ENCODE assay signal across 16 cellular contexts in the genomic region with DNA sequence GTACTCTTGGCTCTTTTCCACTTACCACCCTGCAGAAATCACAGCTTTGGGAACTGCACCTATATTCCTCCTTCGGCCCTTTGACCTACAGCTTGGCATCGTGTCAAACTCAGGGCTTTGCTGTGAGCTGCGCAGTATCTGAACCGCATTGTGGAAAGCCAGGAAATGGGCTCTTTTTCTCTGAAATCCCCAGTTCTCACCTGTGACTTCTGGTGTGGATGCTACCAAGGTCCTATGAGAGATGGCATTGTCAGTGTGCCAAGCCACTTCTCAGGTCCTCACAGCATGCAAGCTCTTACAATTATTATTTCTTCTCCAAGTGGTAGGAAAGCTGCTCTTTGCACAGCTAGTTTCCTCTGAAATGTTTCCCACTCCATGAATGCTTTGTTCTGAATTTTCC.
DNase-seq lines count a peak whose midpoint lies in the region; TF ChIP-seq lines count a peak whose summit lies in the region.
"Had no signal": no experiment of that assay in that cellular context is flagged by ENCODE, and none has a peak within 500 bp of the region (broad histone marks: within the 10 kb centered on the region; RNA-seq: fewer than 3 reads in every experiment).

No MANE protein-coding gene starts in this region.

- H3K36me3 ChIP-seq in sigmoid colon = no peaks in the 10 kb centered on the region
- H3K36me3 ChIP-seq: thoracic aorta had no signal

- no peak for TF ChIP-seq POLR2A in sigmoid colon (IDR thresholded peaks at IDR 0.05)

- H3K4me1 Mint-ChIP-seq in activated naive CD4-positive, alpha-beta T cell treated with anti-CD3 and anti-CD28 coated beads, Interleukin-2, amount 10 ng/mL, durations not matched to agents 7 days and 5 days = peaks cover 37% of the 10 kb centered on the region

- no peak for TF ChIP-seq CTCF in sigmoid colon (IDR thresholded peaks at IDR 0.05)

- no peak overlapping the region for H3K27ac Mint-ChIP-seq in activated naive CD4-positive, alpha-beta T cell treated with anti-CD3 and anti-CD28 coated beads, Interleukin-2, amount 10 ng/mL, durations not matched to agents 7 days and 5 days

- no peak for TF ChIP-seq EP300 in sigmoid colon (IDR thresholded peaks at IDR 0.05)

- intact Hi-C loops in sigmoid colon (cut with DNase I) = no loop called here

- H3K4me3 Mint-ChIP-seq in activated naive CD4-positive, alpha-beta T cell treated with anti-CD3 and anti-CD28 coated beads, Interleukin-2, amount 10 ng/mL, durations not matched to agents 7 days and 5 days = peak overlapping the region; percentile 6

- no peaks in the 10 kb centered on the region for H3K9me3 ChIP-seq in sigmoid colon
- H3K9me3 ChIP-seq: thoracic aorta had no signal

- no peak overlapping the region for H3K27ac ChIP-seq in sigmoid colon
- H3K27ac ChIP-seq: epithelial cell of prostate had no signal

- 61 to 65% methylated on average over 4 of the region's 4 CpGs for WGBS in sigmoid colon, 2 donors

- peaks cover 0 to 15% (median 14%) of the 10 kb centered on the region in 4 donors for H3K4me1 ChIP-seq in sigmoid colon

- H3K9me3 Mint-ChIP-seq in activated naive CD4-positive, alpha-beta T cell treated with anti-CD3 and anti-CD28 coated beads, Interleukin-2, amount 10 ng/mL, durations not matched to agents 7 days and 5 days = no peaks in the 10 kb centered on the region

- no peaks in the 10 kb centered on the region for H3K27me3 Mint-ChIP-seq in activated naive CD4-positive, alpha-beta T cell treated with anti-CD3 and anti-CD28 coated beads, Interleukin-2, amount 10 ng/mL, durations not matched to agents 7 days and 5 days

- CTCF ChIA-PET in activated naive CD4-positive, alpha-beta T cell treated with anti-CD3 and anti-CD28 coated beads, Interleukin-2, amount 10 ng/mL, durations not matched to agents 7 days and 5 days (lab: Charles Lee) = no interaction called here

- DNase-seq in activated naive CD4-positive, alpha-beta T cell treated with anti-CD3 and anti-CD28 coated beads, Interleukin-2, amount 10 ng/mL, durations not matched to agents 7 days and 5 days = peak; percentile 21
- no peak for DNase-seq in activated naive CD4-positive, alpha-beta T cell treated with Interleukin-2 at 50 U/mL for 16 hours
- DNase-seq in NCI-H69 (lab: John Stamatoyannopoulos, UW) (peak; percentile 53), cerebellar cortex (ENCODE audit: low spot score) (peak; percentile 17), ecto neural progenitor cell (ENCODE audit: low spot score) (no peak), superior temporal gyrus (ENCODE audit: extremely low spot score) (no peak), NCI-H526 treated with DMSO at 0.1 percent for 48 hours (lab: John Stamatoyannopoulos, UW) (no peak), sigmoid colon (no peak)
- DNase-seq: activated CD4-positive, alpha-beta T cell treated with anti-CD3 and anti-CD28 coated beads for 4 hours; islet precursor cell; midbrain; NCI-H1048; NCI-H524 treated with DMSO at 0.1 percent for 48 hours had no signal

- no peak overlapping the region for H3K4me3 ChIP-seq in sigmoid colon
- H3K4me3 ChIP-seq: GM12878 had no signal

- H3K36me3 Mint-ChIP-seq in activated naive CD4-positive, alpha-beta T cell treated with anti-CD3 and anti-CD28 coated beads, Interleukin-2, amount 10 ng/mL, durations not matched to agents 7 days and 5 days = peaks cover 3% of the 10 kb centered on the region

- no peaks in the 10 kb centered on the region for H3K27me3 ChIP-seq in sigmoid colon

Comparison
In these comparisons a context has a peak if more than half of its experiments do, and no peak if none do; other contexts are left out.
1. DNase-seq: peak in activated naive CD4-positive, alpha-beta T cell treated with anti-CD3 and anti-CD28 coated beads, Interleukin-2, amount 10 ng/mL, durations not matched to agents 7 days and 5 days (single experiment), NCI-H69 (single experiment) and cerebellar cortex (single experiment); none in activated naive CD4-positive, alpha-beta T cell treated with Interleukin-2 at 50 U/mL for 16 hours (single experiment), ecto neural progenitor cell (single experiment), superior temporal gyrus (single experiment), NCI-H526 treated with DMSO at 0.1 percent for 48 hours (single experiment) and sigmoid colon (single experiment).